In the genomic region with DNA sequence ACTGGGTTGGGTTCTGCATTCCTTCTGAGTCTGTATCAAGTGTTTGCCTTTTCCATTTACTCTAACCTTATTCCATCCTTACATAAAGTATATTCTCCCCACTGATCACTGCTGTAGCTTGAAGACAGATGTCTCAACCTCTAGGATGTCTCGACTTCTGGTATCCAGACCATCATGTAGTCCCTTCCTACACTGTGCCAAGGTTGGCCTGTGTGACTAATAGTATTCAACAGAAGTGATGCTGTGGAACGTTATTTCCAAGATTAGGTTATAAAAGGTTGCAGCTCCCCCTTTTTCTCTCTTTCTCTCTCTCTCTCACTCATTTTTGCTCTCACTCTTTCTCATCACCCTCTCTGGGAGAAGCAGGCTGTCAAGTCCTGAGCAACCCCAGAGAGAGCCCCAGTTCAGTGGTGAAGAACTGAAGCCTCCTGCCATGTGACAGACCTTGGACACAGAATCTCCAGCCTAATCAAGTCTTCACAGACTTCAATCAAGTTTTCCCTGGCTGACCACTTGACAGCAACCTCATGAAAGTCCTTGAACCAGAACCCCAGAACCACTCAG, we compare ENCODE assay signal across 21 cellular contexts.
"Had no signal": no experiment of that assay in that cellular context is flagged by ENCODE, and none has a peak within 500 bp of the region (broad histone marks: within the 10 kb centered on the region; RNA-seq: fewer than 3 reads in every experiment).

No MANE protein-coding gene starts in this region.

- H3K27ac Mint-ChIP-seq: immature natural killer cell, mesothelial cell of epicardium, naive B cell, natural killer cell, nephron progenitor cell, progenitor cell of endocrine pancreas had no signal

- H3K4me1 Mint-ChIP-seq: immature natural killer cell, naive B cell, nephron progenitor cell had no signal

- ATAC-seq: left colon, natural killer cell, right lobe of liver, upper lobe of right lung had no signal

- DNase-seq: hypothalamus; immature natural killer cell; kidney; left colon; left lung; mesendoderm; naive B cell; natural killer cell; nephron progenitor cell; ovary; right lobe of liver; stimulated activated CD4-positive, alpha-beta T cell treated with anti-CD3 and anti-CD28 coated beads, Interleukin-12 subunit alpha, Interleukin-12 subunit beta, amount 100 ng/mL, for 4 hours; stimulated activated CD4-positive, alpha-beta T cell treated with anti-CD3 and anti-CD28 coated beads, Interleukin-15, amount 100 ng/mL, for 24 hours; stimulated activated CD4-positive, alpha-beta T cell treated with anti-CD3 and anti-CD28 coated beads, Interleukin-2, amount 100 ng/mL, for 24 hours; stimulated activated CD4-positive, alpha-beta T cell treated with anti-CD3 and anti-CD28 coated beads, Interleukin-4, amount 100 ng/mL, for 1 hour; stimulated activated naive CD4-positive, alpha-beta T cell; tibial artery; trophoblast cell; upper lobe of right lung had no signal

- H3K27me3 Mint-ChIP-seq: naive B cell, progenitor cell of endocrine pancreas had no signal

- H3K36me3 Mint-ChIP-seq: immature natural killer cell, naive B cell, natural killer cell had no signal

- H3K4me3 Mint-ChIP-seq: immature natural killer cell, mesothelial cell of epicardium, naive B cell, natural killer cell, nephron progenitor cell had no signal

- H3K9me3 Mint-ChIP-seq: immature natural killer cell, natural killer cell, nephron progenitor cell had no signal
